7 cellular contexts compared by ENCODE assay signal in the genomic region with DNA sequence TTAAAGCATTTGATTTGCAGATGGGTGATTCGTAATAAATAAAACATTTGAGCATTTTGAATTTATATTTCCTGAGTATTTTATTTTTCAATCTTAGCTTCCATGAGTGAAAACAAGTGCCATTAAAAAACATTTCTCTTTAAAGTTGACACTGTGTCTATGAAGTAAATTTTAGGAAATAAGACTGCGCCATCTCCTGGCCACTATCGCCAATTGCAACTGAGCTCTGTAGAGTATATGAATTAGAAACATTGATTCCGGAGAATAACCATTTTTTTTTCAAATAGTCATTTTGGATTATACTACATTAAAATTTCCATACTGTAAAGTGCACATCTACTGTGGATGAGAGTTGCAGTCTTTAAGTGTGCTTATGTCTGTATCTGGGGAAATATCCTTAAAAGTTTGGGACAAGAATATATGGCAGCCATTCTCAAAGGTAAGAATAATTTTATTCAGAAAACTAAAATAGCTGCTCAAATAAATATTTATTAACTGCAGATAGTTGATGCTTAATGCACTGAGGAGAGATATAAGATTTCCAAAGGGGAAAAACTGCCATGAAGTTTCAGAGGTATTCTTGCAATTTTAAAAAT. TPM values are rescaled to one million over a fixed set of nuclear protein-coding genes. Genes with fewer than 3 reads are reported as not detected.
DNase-seq lines count a peak whose midpoint lies in the region; ATAC-seq, FAIRE-seq and TF ChIP-seq lines count a peak whose summit lies in the region.

No MANE protein-coding gene starts in this region.

- intact Hi-C loops in kidney (cut with DNase I), result no loop called here

- no peaks in the 10 kb centered on the region for H3K9me3 Mint-ChIP-seq in activated naive CD8-positive, alpha-beta T cell treated with anti-CD3 and anti-CD28 coated beads, Interleukin-2, amount 50 U/mL, for 24 hours

- H3K27ac ChIP-seq in kidney (ENCODE audit: low read depth in 2 of 2, low read length in 2 of 2), result no peak overlapping the region

- DNase-seq in NCI-H748 (lab: John Stamatoyannopoulos, UW; ENCODE audit: unreplicated experiment) (peak; percentile 54), kidney (no peak), middle frontal gyrus (ENCODE audit: extremely low spot score, low spot score) (no peak)
- peak; percentile 39 for DNase-seq in activated naive CD8-positive, alpha-beta T cell treated with anti-CD3 and anti-CD28 coated beads, Interleukin-2, amount 50 U/mL, for 24 hours
- DNase-seq in stimulated activated CD4-positive, alpha-beta T cell treated with anti-CD3 and anti-CD28 coated beads, Interleukin-4, amount 100 ng/mL, for 48 hours (ENCODE audit: low read depth in 2 of 2), result peak; percentile 34 to 39

- H3K36me3 Mint-ChIP-seq in activated naive CD8-positive, alpha-beta T cell treated with anti-CD3 and anti-CD28 coated beads, Interleukin-2, amount 50 U/mL, for 24 hours (ENCODE audit: low read depth), result no peaks in the 10 kb centered on the region

- H3K27me3 Mint-ChIP-seq in activated naive CD8-positive, alpha-beta T cell treated with anti-CD3 and anti-CD28 coated beads, Interleukin-2, amount 50 U/mL, for 24 hours, result peaks cover 31% of the 10 kb centered on the region

- H3K36me3 ChIP-seq in kidney (ENCODE audit: control insufficient read depth in 1 of 2, insufficient read depth in 2 of 2, low read length in 2 of 2), result peaks cover 0 to 5% of the 10 kb centered on the region in 2 donors

- H3K9ac ChIP-seq in kidney (ENCODE audit: low read length in 2 of 2), result no peak overlapping the region

- no peak overlapping the region for H3K27ac Mint-ChIP-seq in activated naive CD8-positive, alpha-beta T cell treated with anti-CD3 and anti-CD28 coated beads, Interleukin-2, amount 50 U/mL, for 24 hours

- no peak overlapping the region for H3K4me3 ChIP-seq in kidney (ENCODE audit: low read length in 2 of 2)

- H3K4me1 Mint-ChIP-seq in activated naive CD8-positive, alpha-beta T cell treated with anti-CD3 and anti-CD28 coated beads, Interleukin-2, amount 50 U/mL, for 24 hours, result no peaks in the 10 kb centered on the region

- H3K4me3 Mint-ChIP-seq in activated naive CD8-positive, alpha-beta T cell treated with anti-CD3 and anti-CD28 coated beads, Interleukin-2, amount 50 U/mL, for 24 hours, result no peak overlapping the region

- H3K4me1 ChIP-seq in kidney (ENCODE audit: control insufficient read depth in 1 of 2, insufficient read depth in 1 of 2, low read depth in 1 of 2, low read length in 2 of 2), result peaks cover 0 to 8% of the 10 kb centered on the region in 2 donors

- peak; percentile 76 for ATAC-seq in HG02759 (IDR thresholded peaks at IDR 0.05; ENCODE audit: unreplicated experiment)
- no peak for ATAC-seq in activated naive CD8-positive, alpha-beta T cell treated with anti-CD3 and anti-CD28 coated beads, Interleukin-2, amount 50 U/mL, for 24 hours

- FAIRE-seq in kidney (lab: Jason Lieb, UNC), result peak; percentile 97

- TF ChIP-seq CTCF in GM12874 (IDR thresholded peaks at IDR 0.05; ENCODE audit: insufficient read depth, low read depth, low read length) (peak; percentile 61), kidney (IDR thresholded peaks at IDR 0.05; ENCODE audit: borderline replicate concordance, extremely low read depth, insufficient read depth) (peak; percentile 83)

- H3K9me3 ChIP-seq in kidney (ENCODE audit: control insufficient read depth in 1 of 2, low read length in 2 of 2), result no peaks in the 10 kb centered on the region

RNA-seq across cellular contexts. Expression of a gene that starts 5.9 kb away (rescaled TPM):
- total RNA-seq in kidney, result 2.3 TPM
- polyA plus RNA-seq in kidney (ENCODE audit: insufficient read depth, low read depth, low replicate concordance), result 2.6 TPM

Comparison
In these comparisons a context has a peak if more than half of its experiments do, and no peak if none do; other contexts are left out.
1. DNase-seq: peak in NCI-H748 (single experiment), activated naive CD8-positive, alpha-beta T cell treated with anti-CD3 and anti-CD28 coated beads, Interleukin-2, amount 50 U/mL, for 24 hours (single experiment) and stimulated activated CD4-positive, alpha-beta T cell treated with anti-CD3 and anti-CD28 coated beads, Interleukin-4, amount 100 ng/mL, for 48 hours (2 of 2); none in kidney (single experiment) and middle frontal gyrus (single experiment).